28 cellular contexts compared by ENCODE assay signal in the genomic region with DNA sequence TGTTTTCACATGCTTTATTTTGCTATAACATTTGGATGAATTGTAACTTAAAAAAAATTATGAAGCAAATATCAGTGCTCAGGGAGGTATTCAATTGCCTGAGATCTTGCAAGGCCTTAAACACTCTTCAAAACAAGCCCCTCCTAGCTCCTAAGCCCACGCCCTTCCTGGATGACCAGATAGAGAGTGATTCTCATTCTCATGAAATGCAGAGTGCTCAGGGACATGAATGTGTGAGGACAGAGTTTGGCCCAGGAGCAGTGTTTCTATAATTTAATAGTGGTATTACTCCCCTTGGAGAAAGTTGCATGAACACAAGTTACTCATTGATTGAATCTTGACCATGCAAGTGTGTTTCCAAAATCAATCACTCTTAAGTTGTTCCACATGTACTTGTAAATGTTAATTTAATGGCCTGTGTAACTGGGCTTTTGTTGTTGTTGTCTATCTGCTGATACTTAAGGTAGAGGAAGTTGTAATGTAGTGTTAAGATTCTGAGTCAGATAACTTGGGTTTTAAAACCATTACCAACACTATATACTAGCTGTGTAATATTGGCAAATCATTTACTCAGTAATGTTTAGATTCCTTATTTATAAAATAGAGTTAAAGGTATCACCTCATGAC.
"Had no signal": no experiment of that assay in that cellular context is flagged by ENCODE, and none has a peak within 500 bp of the region (broad histone marks: within the 10 kb centered on the region; RNA-seq: fewer than 3 reads in every experiment).

No MANE protein-coding gene starts in this region.

- H3K27me3 ChIP-seq: body of pancreas, breast epithelium had no signal

- DNase-seq: activated CD4-positive, alpha-beta T cell treated with anti-CD3 and anti-CD28 coated beads, Interleukin-2, amount 10 ng/mL, durations not matched to agents 24 days and 14 days; activated CD4-positive, alpha-beta T cell treated with anti-CD3 and anti-CD28 coated beads, Interleukin-2, amount 50 U/mL, for 4 hours; activated CD4-positive, CD25-positive, alpha-beta regulatory T cell; activated CD8-positive, alpha-beta T cell treated with anti-CD3 and anti-CD28 coated beads for 36 hours; activated effector memory CD4-positive, alpha-beta T cell treated with anti-CD3 and anti-CD28 coated beads, Interleukin-2, amount 50 U/mL, for 16 hours; activated naive CD4-positive, alpha-beta T cell; activated naive CD8-positive, alpha-beta T cell treated with anti-CD3 and anti-CD28 coated beads, Interleukin-2, amount 10 ng/mL, durations not matched to agents 7 days and 5 days; activated T-cell treated with anti-CD3 and anti-CD28 coated beads, Interleukin-2, amount 50 U/mL, for 1 hour; activated T-cell treated with anti-CD3 and anti-CD28 coated beads, Interleukin-2, amount 50 U/mL, for 72 hours; amygdala; body of pancreas; NCI-H1092 treated with DMSO at 0.1 percent for 48 hours; NCI-H1417; NCI-H146; NCI-H187 treated with DMSO at 0.1 percent for 48 hours; NCI-H345; NCI-H524 treated with DMSO at 0.1 percent for 48 hours; PC-9; SIG-M5; T-cell; T-helper 17 cell had no signal

- H3K4me1 ChIP-seq: body of pancreas, breast epithelium had no signal

- H3K4me3 ChIP-seq: body of pancreas, breast epithelium, PC-9 had no signal

- H3K4me3 Mint-ChIP-seq: activated CD4-positive, alpha-beta T cell treated with anti-CD3 and anti-CD28 coated beads, Interleukin-2, amount 10 ng/mL, durations not matched to agents 24 days and 14 days; activated CD8-positive, alpha-beta T cell treated with anti-CD3 and anti-CD28 coated beads for 36 hours; activated naive CD4-positive, alpha-beta T cell treated with anti-CD3 and anti-CD28 coated beads, Interleukin-2, amount 50 U/mL, for 24 hours; activated naive CD8-positive, alpha-beta T cell treated with anti-CD3 and anti-CD28 coated beads, Interleukin-2, amount 10 ng/mL, durations not matched to agents 7 days and 5 days; activated T-cell treated with anti-CD3 and anti-CD28 coated beads, Interleukin-2, amount 50 U/mL, for 72 hours; activated T-helper 17 cell treated with anti-CD3 and anti-CD28 coated beads, Interleukin-2, amount 50 U/mL, for 72 hours; T-cell; T-helper 17 cell had no signal

- H3K4me1 Mint-ChIP-seq: activated CD4-positive, alpha-beta T cell treated with anti-CD3 and anti-CD28 coated beads, Interleukin-2, amount 10 ng/mL, durations not matched to agents 24 days and 14 days; activated naive CD4-positive, alpha-beta T cell treated with anti-CD3 and anti-CD28 coated beads, Interleukin-2, amount 50 U/mL, for 24 hours; activated naive CD8-positive, alpha-beta T cell treated with anti-CD3 and anti-CD28 coated beads, Interleukin-2, amount 10 ng/mL, durations not matched to agents 7 days and 5 days; activated T-helper 17 cell treated with anti-CD3 and anti-CD28 coated beads, Interleukin-2, amount 50 U/mL, for 72 hours; T-cell; T-helper 17 cell had no signal

- H3K36me3 ChIP-seq: breast epithelium had no signal

- H3K27ac ChIP-seq: body of pancreas, breast epithelium, PC-9, RWPE1, VCaP had no signal

- ATAC-seq: activated CD8-positive, alpha-beta T cell treated with anti-CD3 and anti-CD28 coated beads for 36 hours; activated T-cell treated with anti-CD3 and anti-CD28 coated beads, Interleukin-2, amount 50 U/mL, for 72 hours; activated T-helper 17 cell treated with anti-CD3 and anti-CD28 coated beads, Interleukin-2, amount 50 U/mL, for 72 hours; body of pancreas; Right ventricle myocardium inferior; SK-N-SH treated with all-trans-retinoic acid at 6 μM for 48 hours; T-cell; T-helper 17 cell had no signal

- H3K27ac Mint-ChIP-seq: activated CD4-positive, alpha-beta T cell treated with anti-CD3 and anti-CD28 coated beads, Interleukin-2, amount 10 ng/mL, durations not matched to agents 24 days and 14 days; activated CD8-positive, alpha-beta T cell treated with anti-CD3 and anti-CD28 coated beads for 36 hours; activated naive CD4-positive, alpha-beta T cell treated with anti-CD3 and anti-CD28 coated beads, Interleukin-2, amount 50 U/mL, for 24 hours; activated naive CD8-positive, alpha-beta T cell treated with anti-CD3 and anti-CD28 coated beads, Interleukin-2, amount 10 ng/mL, durations not matched to agents 7 days and 5 days; activated T-cell treated with anti-CD3 and anti-CD28 coated beads, Interleukin-2, amount 50 U/mL, for 72 hours; activated T-helper 17 cell treated with anti-CD3 and anti-CD28 coated beads, Interleukin-2, amount 50 U/mL, for 72 hours; T-cell; T-helper 17 cell had no signal

- H3K9me3 ChIP-seq: body of pancreas, breast epithelium had no signal

- H3K4me2 ChIP-seq: PC-9 had no signal

- H3K9me3 Mint-ChIP-seq: activated CD4-positive, alpha-beta T cell treated with anti-CD3 and anti-CD28 coated beads, Interleukin-2, amount 10 ng/mL, durations not matched to agents 24 days and 14 days; activated CD8-positive, alpha-beta T cell treated with anti-CD3 and anti-CD28 coated beads for 36 hours; activated naive CD4-positive, alpha-beta T cell treated with anti-CD3 and anti-CD28 coated beads, Interleukin-2, amount 50 U/mL, for 24 hours; activated naive CD8-positive, alpha-beta T cell treated with anti-CD3 and anti-CD28 coated beads, Interleukin-2, amount 10 ng/mL, durations not matched to agents 7 days and 5 days; activated T-cell treated with anti-CD3 and anti-CD28 coated beads, Interleukin-2, amount 50 U/mL, for 72 hours; activated T-helper 17 cell treated with anti-CD3 and anti-CD28 coated beads, Interleukin-2, amount 50 U/mL, for 72 hours had no signal

- H3K27me3 Mint-ChIP-seq: T-helper 17 cell had no signal

- H3K36me3 Mint-ChIP-seq: activated naive CD4-positive, alpha-beta T cell treated with anti-CD3 and anti-CD28 coated beads, Interleukin-2, amount 50 U/mL, for 24 hours; activated naive CD8-positive, alpha-beta T cell treated with anti-CD3 and anti-CD28 coated beads, Interleukin-2, amount 10 ng/mL, durations not matched to agents 7 days and 5 days; T-cell had no signal
